29 cellular contexts compared by ENCODE assay signal in genomic region chr14:92544051-92544730, GRCh38. TPM values are rescaled to one million over a fixed set of nuclear protein-coding genes. Genes with fewer than 3 reads are reported as not detected.
A peak's percentile ranks its signal among the peaks of the same experiment; 100 is the strongest.
DNase-seq lines count a peak whose midpoint lies in the region; ATAC-seq, FAIRE-seq and TF ChIP-seq lines count a peak whose summit lies in the region.
"Had no signal": no experiment of that assay in that cellular context is flagged by ENCODE, and none has a peak within 500 bp of the region (broad histone marks: within the 10 kb centered on the region; RNA-seq: fewer than 3 reads in every experiment).

No MANE protein-coding gene starts in this region.

- no peaks in the 10 kb centered on the region for H3K27me3 Mint-ChIP-seq in natural killer cell treated with Interleukin-12 subunit alpha and Interleukin-12 subunit beta and Interleukin-15 and Interleukin-18, amount 100 ng/mL, for 72 hours
- H3K27me3 Mint-ChIP-seq in glutamatergic neuron (ENCODE audit: unreplicated experiment): peaks cover 3% of the 10 kb centered on the region

- 45% methylated on average over 6 of the region's 6 CpGs for WGBS in A549 (ENCODE audit: missing lambda C conversion rate)
- 46 to 49% methylated on average over 6 of the region's 6 CpGs for WGBS in lower leg skin, 2 donors

- no peak for TF ChIP-seq EP300 in A549 (IDR thresholded peaks at IDR 0.05)

- no peaks in the 10 kb centered on the region for H3K9me3 Mint-ChIP-seq in natural killer cell treated with Interleukin-12 subunit alpha and Interleukin-12 subunit beta and Interleukin-15 and Interleukin-18, amount 100 ng/mL, for 72 hours
- no peaks in the 10 kb centered on the region for H3K9me3 Mint-ChIP-seq in glutamatergic neuron (ENCODE audit: unreplicated experiment)
- H3K9me3 Mint-ChIP-seq: endodermal cell; stimulated activated memory B cell treated with anti-CD40 and anti-IgM and Interleukin-4, amounts not matched to agents 10 μg/mL and 1 μg/mL and 100 μg/mL, for 72 hours had no signal

- H3K27ac ChIP-seq in A549 (peak overlapping the region; percentile 72 to 89), coronary artery (peak overlapping the region; percentile 18 to 24)
- H3K27ac ChIP-seq: HL-60, SJSA1, suprapubic skin had no signal

- POLR2A ChIA-PET in A549 (lab: Yijun Ruan, JAX): no interaction called here

- no peak for TF ChIP-seq POLR2A in A549 (IDR thresholded peaks at IDR 0.05; ENCODE audit: low read length)
- no peak for TF ChIP-seq POLR2A in lower leg skin (IDR thresholded peaks at IDR 0.05)

- TF ChIP-seq CTCF in A549 (IDR thresholded peaks at IDR 0.05) (no peak), coronary artery (IDR thresholded peaks at IDR 0.05) (no peak), lower leg skin (IDR thresholded peaks at IDR 0.05) (no peak), glutamatergic neuron (IDR thresholded peaks at IDR 0.05; ENCODE audit: partially characterized antibody, unreplicated experiment) (no peak)

- ATAC-seq in A549 (no peak), HG02763 (IDR thresholded peaks at IDR 0.05; ENCODE audit: unreplicated experiment) (no peak)
- no peak for ATAC-seq in natural killer cell treated with Interleukin-12 subunit alpha and Interleukin-12 subunit beta and Interleukin-15 and Interleukin-18, amount 100 ng/mL, for 72 hours
- ATAC-seq: HCT116; stimulated activated memory B cell treated with anti-CD40 and anti-IgM and Interleukin-4, amounts not matched to agents 10 μg/mL and 1 μg/mL and 100 μg/mL, for 72 hours had no signal

- H3K4me3 ChIP-seq in A549 (no peak overlapping the region), coronary artery (no peak overlapping the region), lower leg skin (ENCODE audit: low read depth, poor library complexity, severe bottlenecking) (no peak overlapping the region)
- H3K4me3 ChIP-seq: esophagus squamous epithelium, lung, SJSA1, spleen, suprapubic skin had no signal

- H3K36me3 Mint-ChIP-seq in natural killer cell treated with Interleukin-12 subunit alpha and Interleukin-12 subunit beta and Interleukin-15 and Interleukin-18, amount 100 ng/mL, for 72 hours: no peaks in the 10 kb centered on the region
- H3K36me3 Mint-ChIP-seq in glutamatergic neuron (ENCODE audit: unreplicated experiment): no peaks in the 10 kb centered on the region

- H3K4me3 Mint-ChIP-seq in natural killer cell treated with Interleukin-12 subunit alpha and Interleukin-12 subunit beta and Interleukin-15 and Interleukin-18, amount 100 ng/mL, for 72 hours: peak overlapping the region; percentile 47
- no peak overlapping the region for H3K4me3 Mint-ChIP-seq in glutamatergic neuron (ENCODE audit: unreplicated experiment)
- H3K4me3 Mint-ChIP-seq: endodermal cell; stimulated activated memory B cell treated with anti-CD40 and anti-IgM and Interleukin-4, amounts not matched to agents 10 μg/mL and 1 μg/mL and 100 μg/mL, for 72 hours had no signal

- peaks cover 68 to 69% of the 10 kb centered on the region in 2 donors for H3K4me1 Mint-ChIP-seq in natural killer cell treated with Interleukin-12 subunit alpha and Interleukin-12 subunit beta and Interleukin-15 and Interleukin-18, amount 100 ng/mL, for 72 hours (ENCODE audit: low read depth in 2 of 2)
- H3K4me1 Mint-ChIP-seq in glutamatergic neuron (ENCODE audit: low read depth, unreplicated experiment): no peaks in the 10 kb centered on the region
- H3K4me1 Mint-ChIP-seq: endodermal cell had no signal

- DNase-seq in A549 (ENCODE audit: low read depth in 1 of 2, low spot score in 1 of 2) (no peak), ELF-1 (ENCODE audit: low read depth, low spot score) (peak; percentile 90), coronary artery (ENCODE audit: low spot score) (no peak), lower leg skin (ENCODE audit: low spot score in 2 of 2) (no peak), glutamatergic neuron (no peak)
- DNase-seq in natural killer cell treated with Interleukin-12 subunit alpha and Interleukin-12 subunit beta and Interleukin-15 and Interleukin-18, amount 100 ng/mL, for 72 hours (ENCODE audit: low spot score): no peak
- DNase-seq in activated CD4-positive, alpha-beta T cell treated with anti-CD3 and anti-CD28 coated beads for 1 hour: no peak
- DNase-seq: amniotic stem cell; C1 segment of cervical spinal cord; cortex of kidney; DMS 273 treated with DMSO at 0.1 percent for 48 hours; endodermal cell; esophagus squamous epithelium; NCI-H510A treated with DMSO at 0.1 percent for 48 hours; NK-92 treated with Interleukin-12 subunit alpha and Interleukin-12 subunit beta, amount 100 ng/mL, for 24 hours; retina; spleen; stimulated activated CD4-positive, alpha-beta T cell treated with anti-CD3 and anti-CD28 coated beads, Interleukin-2, amount 100 ng/mL, for 48 hours; T-helper 1 cell had no signal

- peak overlapping the region; percentile 64 to 72 for H3K27ac Mint-ChIP-seq in natural killer cell treated with Interleukin-12 subunit alpha and Interleukin-12 subunit beta and Interleukin-15 and Interleukin-18, amount 100 ng/mL, for 72 hours
- no peak overlapping the region for H3K27ac Mint-ChIP-seq in glutamatergic neuron (ENCODE audit: unreplicated experiment)
- H3K27ac Mint-ChIP-seq: endodermal cell; stimulated activated memory B cell treated with anti-CD40 and anti-IgM and Interleukin-4, amounts not matched to agents 10 μg/mL and 1 μg/mL and 100 μg/mL, for 72 hours had no signal

- peak overlapping the region; percentile 82 for H3K4me2 ChIP-seq in A549

- TF ChIP-seq RAD21 in A549 (conservative IDR thresholded peaks at IDR 0.05 in 1 of 2, IDR thresholded peaks at IDR 0.05 in 1 of 2): no peak

- no peaks in the 10 kb centered on the region for H3K9me3 ChIP-seq in A549
- H3K9me3 ChIP-seq: esophagus squamous epithelium, spleen, suprapubic skin had no signal

- H3K4me1 ChIP-seq in A549: peaks cover 58% of the 10 kb centered on the region

- CTCF ChIA-PET in A549 (lab: Yijun Ruan, JAX): interaction anchor here (1.1 kb wide), 1 partner anchor 69 kb away, joined by 3 read pairs; no protein-coding TSS in a partner anchor

- no peak for FAIRE-seq in A549 (lab: Jason Lieb, UNC)
- FAIRE-seq: bronchial epithelial cell, frontal cortex, RCC 7860 had no signal

- intact Hi-C loops in lower leg skin (cut with DNase I; ENCODE audit: low total_unique reads): no loop called here

TF ChIP-seq in A549, 52 proteins besides CTCF, POLR2A, EP300 and RAD21 (continues in another document):
- TF ChIP-seq PHF8 (IDR thresholded peaks at IDR 0.05; ENCODE audit: borderline replicate concordance, low read depth) (no peak), FOSB (CRISPR knock-in tag; IDR thresholded peaks at IDR 0.05) (no peak), E2F6 (IDR thresholded peaks at IDR 0.05; ENCODE audit: borderline replicate concordance, low read depth) (no peak), MYC (IDR thresholded peaks at IDR 0.05; ENCODE audit: borderline replicate concordance, low read length) (no peak), ESRRA (IDR thresholded peaks at IDR 0.05; ENCODE audit: borderline replicate concordance, low read length) (no peak), ZSCAN20 (CRISPR knock-in tag; IDR thresholded peaks at IDR 0.05) (no peak), RCOR1 (IDR thresholded peaks at IDR 0.05; ENCODE audit: low read depth, low read length) (no peak), JUN (IDR thresholded peaks at IDR 0.05) (no peak), CHD4 (IDR thresholded peaks at IDR 0.05; ENCODE audit: borderline replicate concordance) (no peak), HOXA7 (CRISPR knock-in tag; IDR thresholded peaks at IDR 0.05) (no peak), PBX3 (IDR thresholded peaks at IDR 0.05) (no peak)
- TF ChIP-seq, protein P1, sequence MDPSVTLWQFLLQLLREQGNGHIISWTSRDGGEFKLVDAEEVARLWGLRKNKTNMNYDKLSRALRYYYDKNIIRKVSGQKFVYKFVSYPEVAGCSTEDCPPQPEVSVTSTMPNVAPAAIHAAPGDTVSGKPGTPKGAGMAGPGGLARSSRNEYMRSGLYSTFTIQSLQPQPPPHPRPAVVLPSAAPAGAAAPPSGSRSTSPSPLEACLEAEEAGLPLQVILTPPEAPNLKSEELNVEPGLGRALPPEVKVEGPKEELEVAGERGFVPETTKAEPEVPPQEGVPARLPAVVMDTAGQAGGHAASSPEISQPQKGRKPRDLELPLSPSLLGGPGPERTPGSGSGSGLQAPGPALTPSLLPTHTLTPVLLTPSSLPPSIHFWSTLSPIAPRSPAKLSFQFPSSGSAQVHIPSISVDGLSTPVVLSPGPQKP (IDR thresholded peaks at IDR 0.05; ENCODE audit: low read depth, low read length): no peak

RNA-seq across cellular contexts. Expression of gene RIN3, which starts 30.6 kb away (rescaled TPM):
- polyA plus RNA-seq in A549 (2011; rRNA removed) (5.6 and 8.1 TPM in 2 replicates), A549 (2017; fragmentation: RNase III; extraction: RNeasy Plus Mini Kit Qiagen cat#74134 plus additional on column Dnase treatment) (14.5 to 17.6 TPM (median 15.7 TPM) in 3 replicates)
- polyA plus RNA-seq in A549 (2012; cell fraction: cytosol; rRNA removed): 10.2 and 14.2 TPM in 2 replicates
- polyA plus RNA-seq in A549 (2012; cell fraction: nucleus; rRNA removed): 14.1 and 18.1 TPM in 2 replicates
- polyA minus RNA-seq in A549 (2011; rRNA and poly(A)+ RNA removed): 12.7 and 15.4 TPM in 2 replicates
- total RNA-seq in natural killer cell treated with Interleukin-12 subunit alpha and Interleukin-12 subunit beta and Interleukin-15 and Interleukin-18, amount 100 ng/mL, for 72 hours: 100 to 1,000 TPM; 151 to 202 TPM
- total RNA-seq in lower leg skin (1 to 10 TPM; 3.0 to 8.7 (median 7.5) TPM), glutamatergic neuron (ENCODE audit: unreplicated experiment) (0.76 TPM)

Comparison
In these comparisons a context has a peak if more than half of its experiments do, and no peak if none do; other contexts are left out.
1. RNA of gene RIN3, which starts 30.6 kb away (total RNA-seq): 151 to 202 TPM in natural killer cell treated with Interleukin-12 subunit alpha and Interleukin-12 subunit beta and Interleukin-15 and Interleukin-18, amount 100 ng/mL, for 72 hours; 3.0 to 8.7 TPM in lower leg skin and 0.76 TPM in glutamatergic neuron (single experiment); every median in the first group is over 10 times any median in the second.